ENCODE assay signal across 8 cellular contexts in genomic region chr10:103350522-103351260, GRCh38. TPM values are rescaled to one million over a fixed set of nuclear protein-coding genes. Genes with fewer than 3 reads are reported as not detected.
DNase-seq lines count a peak whose midpoint lies in the region; ATAC-seq and TF ChIP-seq lines count a peak whose summit lies in the region.

Gene PCGF6 (minus strand): TSS chr10:103351140. CDS start chr10:103351066, 74 bp downstream.

- H3K4me3 ChIP-seq in Jurkat, Clone E6-1 (ENCODE audit: low read length): peak within 1 kb of the TSS; percentile 75
- H3K4me3 ChIP-seq in fibroblast of the aortic adventitia (ENCODE audit: low read depth, low read length): peak within 1 kb of the TSS; percentile 78

- H3K36me3 Mint-ChIP-seq in nephron (ENCODE audit: low read depth): peaks cover 6% of the 10 kb centered on the region

- POLR2A ChIA-PET in RWPE1 (lab: Yijun Ruan, JAX; ENCODE audit: low non-redundant PET): interaction anchor here (0.6 kb wide), 1 partner anchor 14 kb away, joined by 3 read pairs; no protein-coding TSS in a partner anchor

- peak within 1 kb of the TSS; percentile 77 for H3K27ac ChIP-seq in RWPE1

- peak; percentile 79 for ATAC-seq in GM21528 (IDR thresholded peaks at IDR 0.05; ENCODE audit: low FRiP score, unreplicated experiment)
- peak; percentile 84 for ATAC-seq in stimulated activated naive CD8-positive, alpha-beta T cell treated with anti-CD3 and anti-CD28 coated beads, Interleukin-15, Interleukin-2, amounts not matched to agents 100 U/mL and 50 U/mL, for 24 hours

- peak within 1 kb of the TSS; percentile 69 to 98 (median 94) for H3K27ac Mint-ChIP-seq in nephron

- H3K27me3 Mint-ChIP-seq in nephron (ENCODE audit: low read depth): no peaks in the 10 kb centered on the region

- peaks cover 4% of the 10 kb centered on the region for H3K4me1 Mint-ChIP-seq in nephron

- peak; percentile 89 for DNase-seq in DMS53 (lab: John Stamatoyannopoulos, UW)
- peak; percentile 41 for DNase-seq in Jurkat, Clone E6-1 (ENCODE audit: low read depth, low spot score)
- DNase-seq in RWPE1 (ENCODE audit: low spot score): peak; percentile 94
- peak; percentile 56 for DNase-seq in activated effector memory CD4-positive, alpha-beta T cell treated with Interleukin-2 at 50 U/mL for 16 hours
- peak; percentile 73 for DNase-seq in fibroblast of the aortic adventitia (ENCODE audit: low read depth)
- DNase-seq in stimulated activated naive CD8-positive, alpha-beta T cell treated with anti-CD3 and anti-CD28 coated beads, Interleukin-15, Interleukin-2, amounts not matched to agents 100 U/mL and 50 U/mL, for 24 hours: peak; percentile 86

- CTCF ChIA-PET in RWPE1 (lab: Yijun Ruan, JAX): no interaction called here

- TF ChIP-seq CTCF in RWPE1 (conservative IDR thresholded peaks at IDR 0.05; ENCODE audit: low read depth): no peak
- no peak for TF ChIP-seq CTCF in fibroblast of the aortic adventitia (IDR thresholded peaks at IDR 0.05; ENCODE audit: insufficient read depth, low read length)
- TF ChIP-seq CTCF in nephron (IDR thresholded peaks at IDR 0.05; ENCODE audit: unreplicated experiment in 3 of 3): no peak

- H3K4me3 Mint-ChIP-seq in nephron: peak within 1 kb of the TSS; percentile 94 to 98 (median 95)

- no peaks in the 10 kb centered on the region for H3K9me3 Mint-ChIP-seq in nephron

RNA-seq across cellular contexts. Expression of gene PCGF6, which starts in this region (rescaled TPM):
- polyA plus RNA-seq in Jurkat, Clone E6-1 (2012; ENCODE audit: insufficient read depth, insufficient read length): 13.2 TPM
- 16.4 and 64.0 TPM in 2 replicates for total RNA-seq in fibroblast of the aortic adventitia (ENCODE audit: low replicate concordance)

Comparison
In these comparisons a context has a peak if more than half of its experiments do, and no peak if none do; other contexts are left out.
1. Peak in every context shown above with its lines: DNase-seq, ATAC-seq, H3K4me3 ChIP-seq and H3K27ac ChIP-seq.
2. DNase-seq: peak in every context shown above with its lines; median percentile 94 in RWPE1; 89 in DMS53; 86 in stimulated activated naive CD8-positive, alpha-beta T cell treated with anti-CD3 and anti-CD28 coated beads, Interleukin-15, Interleukin-2, amounts not matched to agents 100 U/mL and 50 U/mL, for 24 hours; 73 in fibroblast of the aortic adventitia; 56 in activated effector memory CD4-positive, alpha-beta T cell treated with Interleukin-2 at 50 U/mL for 16 hours; 41 in Jurkat, Clone E6-1.